Comparison of ENCODE assay signal across 9 cellular contexts in genomic region chr12:116143883-116144266, GRCh38.
A peak's percentile ranks its signal among the peaks of the same experiment; 100 is the strongest.
DNase-seq lines count a peak whose midpoint lies in the region; ATAC-seq, FAIRE-seq and TF ChIP-seq lines count a peak whose summit lies in the region.
"Had no signal": no experiment of that assay in that cellular context is flagged by ENCODE, and none has a peak within 500 bp of the region (broad histone marks: within the 10 kb centered on the region; RNA-seq: fewer than 3 reads in every experiment).

No MANE protein-coding gene starts in this region.

- no peak overlapping the region for H3K4me3 ChIP-seq in sigmoid colon

- no peak for TF ChIP-seq EP300 in sigmoid colon (IDR thresholded peaks at IDR 0.05)

- H3K27me3 ChIP-seq in sigmoid colon = no peaks in the 10 kb centered on the region

- peak overlapping the region; percentile 17 to 61 (median 48) for H3K27ac ChIP-seq in sigmoid colon

- H3K36me3 ChIP-seq in sigmoid colon = no peaks in the 10 kb centered on the region

- TF ChIP-seq POLR2A in GM12892 (IDR thresholded peaks at IDR 0.05; ENCODE audit: low read depth, low read length) (no peak), sigmoid colon (IDR thresholded peaks at IDR 0.05) (no peak)

- DNase-seq in GM12892 (ENCODE audit: insufficient read length) = no peak
- peak; percentile 17 for DNase-seq in RCC 7860 (ENCODE audit: low spot score)
- peak; percentile 61 for DNase-seq in fibroblast of peridontal ligament (ENCODE audit: extremely low read depth)
- no peak for DNase-seq in sigmoid colon
- DNase-seq in hypothalamus (lab: John Stamatoyannopoulos, UW) = no peak
- DNase-seq in HT-29 (ENCODE audit: low spot score) = no peak
- DNase-seq: NCI-H69 had no signal

- H3K9me3 ChIP-seq in sigmoid colon = no peaks in the 10 kb centered on the region

- intact Hi-C loops in sigmoid colon (cut with DNase I) = no loop called here

- no peak for ATAC-seq in HG03175 (IDR thresholded peaks at IDR 0.05; ENCODE audit: unreplicated experiment)
- no peak for ATAC-seq in GM18867 (IDR thresholded peaks at IDR 0.05; ENCODE audit: unreplicated experiment)

- H3K4me1 ChIP-seq in sigmoid colon = peaks cover 0 to 81% (median 71%) of the 10 kb centered on the region in 4 donors

- TF ChIP-seq CTCF in sigmoid colon (IDR thresholded peaks at IDR 0.05) = no peak

- FAIRE-seq in GM12892 (lab: Jason Lieb, UNC) (peak; percentile 68), RCC 7860 (lab: Jason Lieb, UNC) (peak; percentile 20)

- WGBS in sigmoid colon, 2 donors = 66 to 78% methylated on average over 1 of the region's 1 CpG

Comparison
In these comparisons a context has a peak if more than half of its experiments do, and no peak if none do; other contexts are left out.
1. DNase-seq: peak in RCC 7860 (single experiment) and fibroblast of peridontal ligament (single experiment); none in GM12892 (single experiment), sigmoid colon (single experiment), hypothalamus (0 of 51) and HT-29 (single experiment).